ENCODE assay signal across 1 cellular context in genomic region chr19:802888-803561, GRCh38.
TF ChIP-seq lines count a peak whose summit lies in the region.

No MANE protein-coding gene starts in this region.

TF ChIP-seq in K562, 482 proteins besides CTCF, POLR2A, EP300 and RAD21:
- peak; percentile 45 for TF ChIP-seq PRPF4 (IDR thresholded peaks at IDR 0.05; ENCODE audit: insufficient read depth, low read depth, low read length, poor library complexity, severe bottlenecking)
- no peak for TF ChIP-seq SIN3B (IDR thresholded peaks at IDR 0.05; ENCODE audit: low read depth)
- no peak for TF ChIP-seq NR2F6 (CRISPR knock-in tag; IDR thresholded peaks at IDR 0.05)
- no peak for TF ChIP-seq SAFB (IDR thresholded peaks at IDR 0.05; ENCODE audit: borderline replicate concordance, low read depth, low read length)
- TF ChIP-seq POLR2G (IDR thresholded peaks at IDR 0.05; ENCODE audit: low read depth, low read length) = peak; percentile 81
- TF ChIP-seq RBFOX2 (IDR thresholded peaks at IDR 0.05; ENCODE audit: low read depth, low read length) = peak; percentile 79
- no peak for TF ChIP-seq ZNF41 (CRISPR knock-in tag; conservative IDR thresholded peaks at IDR 0.05)
- no peak for TF ChIP-seq ZNF217 (CRISPR knock-in tag; IDR thresholded peaks at IDR 0.05)
- TF ChIP-seq, protein P1, sequence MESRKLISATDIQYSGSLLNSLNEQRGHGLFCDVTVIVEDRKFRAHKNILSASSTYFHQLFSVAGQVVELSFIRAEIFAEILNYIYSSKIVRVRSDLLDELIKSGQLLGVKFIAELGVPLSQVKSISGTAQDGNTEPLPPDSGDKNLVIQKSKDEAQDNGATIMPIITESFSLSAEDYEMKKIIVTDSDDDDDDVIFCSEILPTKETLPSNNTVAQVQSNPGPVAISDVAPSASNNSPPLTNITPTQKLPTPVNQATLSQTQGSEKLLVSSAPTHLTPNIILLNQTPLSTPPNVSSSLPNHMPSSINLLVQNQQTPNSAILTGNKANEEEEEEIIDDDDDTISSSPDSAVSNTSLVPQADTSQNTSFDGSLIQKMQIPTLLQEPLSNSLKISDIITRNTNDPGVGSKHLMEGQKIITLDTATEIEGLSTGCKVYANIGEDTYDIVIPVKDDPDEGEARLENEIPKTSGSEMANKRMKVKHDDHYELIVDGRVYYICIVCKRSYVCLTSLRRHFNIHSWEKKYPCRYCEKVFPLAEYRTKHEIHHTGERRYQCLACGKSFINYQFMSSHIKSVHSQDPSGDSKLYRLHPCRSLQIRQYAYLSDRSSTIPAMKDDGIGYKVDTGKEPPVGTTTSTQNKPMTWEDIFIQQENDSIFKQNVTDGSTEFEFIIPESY (CRISPR knock-in tag; IDR thresholded peaks at IDR 0.05) = peak; percentile 67
- no peak for TF ChIP-seq KDM2B (CRISPR knock-in tag; IDR thresholded peaks at IDR 0.05)
- peak; percentile 90 for TF ChIP-seq RBM22 (IDR thresholded peaks at IDR 0.05; ENCODE audit: low read depth, low read length, poor library complexity, severe bottlenecking)
